ENCODE assay signal across 13 cellular contexts in the genomic region with DNA sequence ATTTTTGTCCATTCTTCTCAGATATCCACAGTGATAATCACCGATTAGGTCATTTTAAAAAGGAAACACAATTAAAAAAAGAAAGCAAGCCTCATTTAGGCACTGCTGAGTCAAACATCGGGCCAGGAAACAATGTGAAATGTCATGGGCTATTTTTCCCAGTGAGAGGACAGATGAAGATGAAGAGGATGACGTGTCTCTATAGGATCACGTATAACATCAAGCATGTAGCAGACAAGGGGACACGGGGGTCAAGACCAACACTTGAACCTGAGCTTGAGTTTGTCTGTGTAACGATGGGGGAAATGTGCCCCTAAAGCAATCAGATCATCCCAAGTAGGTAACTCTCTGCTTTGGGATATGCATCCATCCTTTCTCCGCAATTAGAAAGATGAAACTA.
"Had no signal": no experiment of that assay in that cellular context is flagged by ENCODE, and none has a peak within 500 bp of the region (broad histone marks: within the 10 kb centered on the region; RNA-seq: fewer than 3 reads in every experiment).

No MANE protein-coding gene starts in this region.

- H3K27me3 ChIP-seq: esophagus squamous epithelium, gastrocnemius medialis, left lung had no signal

- DNase-seq: activated CD4-positive, alpha-beta T cell treated with anti-CD3 and anti-CD28 coated beads, Interleukin-2, amount 50 U/mL, for 4 hours; activated effector memory CD4-positive, alpha-beta T cell treated with Interleukin-2 at 50 U/mL for 16 hours; activated T-cell treated with anti-CD3 and anti-CD28 coated beads, Interleukin-2, amount 50 U/mL, for 24 hours; esophagus squamous epithelium; gastrocnemius medialis; islet precursor cell; left lung; mesendoderm; nephron progenitor cell; stimulated activated CD4-positive, alpha-beta T cell treated with anti-CD3 and anti-CD28 coated beads, Interleukin-4, amount 100 ng/mL, for 1 hour; stimulated activated CD8-positive, alpha-beta memory T cell treated with anti-CD3 and anti-CD28 coated beads, Interleukin-4, amount 100 ng/mL, for 48 hours; stimulated activated naive CD8-positive, alpha-beta T cell treated with anti-CD3 and anti-CD28 coated beads, Interleukin-15, amount 100 ng/mL, for 72 hours had no signal

- H3K27ac ChIP-seq: esophagus squamous epithelium, gastrocnemius medialis, left lung had no signal

- H3K4me1 ChIP-seq: left lung had no signal

- H3K4me3 ChIP-seq: esophagus squamous epithelium, gastrocnemius medialis, left lung had no signal

- H3K9me3 ChIP-seq: esophagus squamous epithelium, gastrocnemius medialis, left lung had no signal

- ATAC-seq: activated CD4-positive, CD25-positive, alpha-beta regulatory T cell treated with anti-CD3 and anti-CD28 coated beads, Interleukin-2, amount 50 U/mL, for 24 hours; gastrocnemius medialis; stimulated activated naive CD8-positive, alpha-beta T cell treated with anti-CD3 and anti-CD28 coated beads, Interleukin-15, amount 100 ng/mL, for 72 hours had no signal

- H3K36me3 ChIP-seq: esophagus squamous epithelium, gastrocnemius medialis, left lung had no signal
